19 cellular contexts compared by ENCODE assay signal in genomic region chr2:239337122-239337876, GRCh38.
A peak's percentile ranks its signal among the peaks of the same experiment; 100 is the strongest.
DNase-seq lines count a peak whose midpoint lies in the region; ATAC-seq and TF ChIP-seq lines count a peak whose summit lies in the region.
"Had no signal": no experiment of that assay in that cellular context is flagged by ENCODE, and none has a peak within 500 bp of the region (broad histone marks: within the 10 kb centered on the region; RNA-seq: fewer than 3 reads in every experiment).

No MANE protein-coding gene starts in this region.

- intact Hi-C loops in dorsolateral prefrontal cortex (cut with DNase I) (no loop called here), left lung (cut with DNase I) (no loop called here)

- TF ChIP-seq CTCF in dorsolateral prefrontal cortex (IDR thresholded peaks at IDR 0.05 in 54 of 56, conservative IDR thresholded peaks at IDR 0.05 in 2 of 56; ENCODE audit: low read depth in 1 of 56, partially characterized antibody in 56 of 56) = no peak
- TF ChIP-seq CTCF in left lung (IDR thresholded peaks at IDR 0.05) = no peak

- peak in 2 of 10 donors; percentile 64 to 70 for DNase-seq in dorsolateral prefrontal cortex
- DNase-seq in left lung = no peak
- peak; percentile 67 for DNase-seq in superior temporal gyrus (ENCODE audit: extremely low spot score)
- no peak for DNase-seq in foreskin melanocyte
- DNase-seq: activated effector memory CD4-positive, alpha-beta T cell treated with anti-CD3 and anti-CD28 coated beads, Interleukin-2, amount 50 U/mL, for 16 hours; colonic mucosa; MV-4-11; NCI-H2107; NCI-H82; retina; RPMI8226; T-cell; thyroid gland had no signal

- H3K27ac ChIP-seq in KOPT-K1 (ENCODE audit: low read depth, low read length, poor library complexity, severe bottlenecking) = peak overlapping the region; percentile 76
- H3K27ac ChIP-seq in dorsolateral prefrontal cortex = peak overlapping the region in 50 of 59 donors; percentile 6 to 82 (median 61)
- H3K27ac ChIP-seq in left lung = no peak overlapping the region
- H3K27ac ChIP-seq: colonic mucosa, epithelial cell of prostate had no signal

- H3K36me3 ChIP-seq in KOPT-K1 (ENCODE audit: insufficient read depth, low read length) (0 out of 2 replicates have a peak, but pooled peaks cover 3% of the 10 kb centered on the region), left lung (no peaks in the 10 kb centered on the region)
- H3K36me3 ChIP-seq: colonic mucosa, thyroid gland had no signal

- H3K27me3 ChIP-seq in dorsolateral prefrontal cortex (no peaks in the 10 kb centered on the region), left lung (no peaks in the 10 kb centered on the region)
- H3K27me3 ChIP-seq: colonic mucosa, thyroid gland had no signal

- H3K4me3 ChIP-seq in dorsolateral prefrontal cortex (peak overlapping the region in 16 of 59 donors; percentile 0 to 38 (median 21)), left lung (no peak overlapping the region)
- H3K4me3 ChIP-seq: colonic mucosa, thyroid gland had no signal

- ATAC-seq in left lung = peak; percentile 15
- ATAC-seq in HG02610 (IDR thresholded peaks at IDR 0.05; ENCODE audit: unreplicated experiment) = no peak
- ATAC-seq in HG03045 (IDR thresholded peaks at IDR 0.05; ENCODE audit: unreplicated experiment) = no peak
- ATAC-seq in HG03442 (IDR thresholded peaks at IDR 0.05; ENCODE audit: unreplicated experiment) = no peak
- ATAC-seq: natural killer cell treated with Interleukin-12 subunit alpha and Interleukin-12 subunit beta and Interleukin-15 and Interleukin-18, amount 100 ng/mL, for 72 hours; T-cell had no signal

- H3K9me3 ChIP-seq in KOPT-K1 (ENCODE audit: insufficient read depth, low read length, poor library complexity, severe bottlenecking) = no peaks in the 10 kb centered on the region
- no peaks in the 10 kb centered on the region for H3K9me3 ChIP-seq in left lung
- H3K9me3 ChIP-seq: colonic mucosa, thyroid gland had no signal

- peaks cover 0 to 14% of the 10 kb centered on the region in 2 donors for H3K4me1 ChIP-seq in left lung
- H3K4me1 ChIP-seq: colonic mucosa had no signal

Comparison
In these comparisons a context has a peak if more than half of its experiments do, and no peak if none do; other contexts are left out.
1. H3K27ac ChIP-seq: peak in KOPT-K1 (single experiment) and dorsolateral prefrontal cortex (50 of 59); none in left lung (0 of 2).